19 cellular contexts compared by ENCODE assay signal in genomic region chr5:60516688-60517087, GRCh38.
A peak's percentile ranks its signal among the peaks of the same experiment; 100 is the strongest.
DNase-seq lines count a peak whose midpoint lies in the region; ATAC-seq and TF ChIP-seq lines count a peak whose summit lies in the region.
"Had no signal": no experiment of that assay in that cellular context is flagged by ENCODE, and none has a peak within 500 bp of the region (broad histone marks: within the 10 kb centered on the region; RNA-seq: fewer than 3 reads in every experiment).

No MANE protein-coding gene starts in this region.

- H3K4me1 ChIP-seq in neural progenitor cell (no peaks in the 10 kb centered on the region), tibial artery (peaks cover 0 to 65% (median 37%) of the 10 kb centered on the region in 4 donors)

- H3K27me3 ChIP-seq in neural progenitor cell (no peaks in the 10 kb centered on the region), tibial artery (no peaks in the 10 kb centered on the region)
- H3K27me3 ChIP-seq: BLaER1 had no signal

- DNase-seq in NCI-H82 (lab: John Stamatoyannopoulos, UW) = peak; percentile 15
- no peak for DNase-seq in NCI-H82 treated with DMSO at 0.1 percent for 48 hours (lab: John Stamatoyannopoulos, UW; ENCODE audit: unreplicated experiment)
- peak; percentile 28 for DNase-seq in WTC11 (ENCODE audit: low spot score)
- DNase-seq in neural progenitor cell (ENCODE audit: low spot score) = peak; percentile 30
- DNase-seq in tibial artery = no peak
- DNase-seq in COR-L47 (lab: John Stamatoyannopoulos, UW) = no peak
- DNase-seq: Calu3; CD8-positive, alpha-beta memory T cell; DMS79; GOT3; HCEC 1CT; HFFc6 had no signal

- no peaks in the 10 kb centered on the region for H3K36me3 ChIP-seq in neural progenitor cell
- no peaks in the 10 kb centered on the region for H3K36me3 ChIP-seq in tibial artery

- H3K9ac ChIP-seq in neural progenitor cell = no peak overlapping the region
- H3K9ac ChIP-seq: BLaER1 had no signal

- H3K36me3 Mint-ChIP-seq in WTC11 = no peaks in the 10 kb centered on the region
- no peaks in the 10 kb centered on the region for H3K36me3 Mint-ChIP-seq in neural progenitor cell
- H3K36me3 Mint-ChIP-seq: CD8-positive, alpha-beta memory T cell had no signal

- ATAC-seq in WTC11 (peak; percentile 89), HG02885 (IDR thresholded peaks at IDR 0.05; ENCODE audit: poor library complexity, unreplicated experiment) (no peak), HG03460 (IDR thresholded peaks at IDR 0.05; ENCODE audit: unreplicated experiment) (no peak)
- ATAC-seq: GM12878, K562 had no signal

- H3K4me3 Mint-ChIP-seq in WTC11 = no peak overlapping the region
- H3K4me3 Mint-ChIP-seq in neural progenitor cell = no peak overlapping the region
- H3K4me3 Mint-ChIP-seq: CD8-positive, alpha-beta memory T cell; HFFc6 had no signal

- no peak overlapping the region for H3K27ac ChIP-seq in neural progenitor cell
- H3K27ac ChIP-seq in tibial artery = peak overlapping the region; percentile 73 to 79
- H3K27ac ChIP-seq: 22Rv1, BLaER1, HL-60 had no signal

- no peak overlapping the region for H3K4me2 ChIP-seq in neural progenitor cell
- H3K4me2 ChIP-seq: BLaER1 had no signal

- no peaks in the 10 kb centered on the region for H3K27me3 Mint-ChIP-seq in WTC11 (ENCODE audit: low read depth)
- H3K27me3 Mint-ChIP-seq in neural progenitor cell (ENCODE audit: insufficient read depth, low read depth) = no peaks in the 10 kb centered on the region

- POLR2A ChIA-PET in WTC11 (lab: Charles Lee) = no interaction called here

- H3K4me3 ChIP-seq in neural progenitor cell (no peak overlapping the region), tibial artery (no peak overlapping the region)
- H3K4me3 ChIP-seq: BLaER1, GM12878, K562 had no signal

- H3F3A ChIP-seq in neural progenitor cell (ENCODE audit: low read depth) = no peaks in the 10 kb centered on the region

- TF ChIP-seq CTCF in WTC11 (IDR thresholded peaks at IDR 0.05) (no peak), neural progenitor cell (IDR thresholded peaks at IDR 0.05) (no peak), tibial artery (IDR thresholded peaks at IDR 0.05) (no peak)

- no peaks in the 10 kb centered on the region for H3K9me3 ChIP-seq in neural progenitor cell (ENCODE audit: low read depth)
- H3K9me3 ChIP-seq in tibial artery = no peaks in the 10 kb centered on the region

- no peaks in the 10 kb centered on the region for H3K79me2 ChIP-seq in neural progenitor cell (ENCODE audit: low read depth)

- H3K27ac Mint-ChIP-seq in WTC11 (no peak overlapping the region), neural progenitor cell (no peak overlapping the region)
- H3K27ac Mint-ChIP-seq: HFFc6 had no signal

- H3K4me1 Mint-ChIP-seq in WTC11 (peaks cover 3% of the 10 kb centered on the region; the same call in 1 of the 2 replicates), neural progenitor cell (peaks cover 6% of the 10 kb centered on the region)
- H3K4me1 Mint-ChIP-seq: CD8-positive, alpha-beta memory T cell had no signal

- no peaks in the 10 kb centered on the region for H4K20me1 ChIP-seq in neural progenitor cell (ENCODE audit: low read depth)
- H4K20me1 ChIP-seq: BLaER1 had no signal

- no peak overlapping the region for H2AFZ ChIP-seq in neural progenitor cell (replicated peaks)

- CTCF ChIA-PET in WTC11 (lab: Charles Lee) = interaction anchor here (2.0 kb wide), 1 partner anchor 120 kb away, joined by 5 read pairs; no protein-coding TSS in a partner anchor

- no peaks in the 10 kb centered on the region for H3K9me3 Mint-ChIP-seq in WTC11
- H3K9me3 Mint-ChIP-seq in neural progenitor cell = no peaks in the 10 kb centered on the region
- H3K9me3 Mint-ChIP-seq: HFFc6 had no signal

- intact Hi-C loops in tibial artery (cut with DNase I; ENCODE audit: low total_unique reads) = no loop called here

TF ChIP-seq in WTC11, 78 proteins besides CTCF, POLR2A, EP300 and RAD21:
- no peak for TF ChIP-seq ERG (CRISPR knock-in tag; IDR thresholded peaks at IDR 0.05)
- no peak for TF ChIP-seq ARID4B (CRISPR knock-in tag; IDR thresholded peaks at IDR 0.05; ENCODE audit: borderline replicate concordance)
- no peak for TF ChIP-seq PREB (CRISPR knock-in tag; IDR thresholded peaks at IDR 0.05; ENCODE audit: borderline replicate concordance)
- TF ChIP-seq TP53 (CRISPR knock-in tag; IDR thresholded peaks at IDR 0.05) = no peak
- no peak for TF ChIP-seq GRHL2 (CRISPR knock-in tag; IDR thresholded peaks at IDR 0.05; ENCODE audit: insufficient replicate concordance, severe bottlenecking)

Comparison
In these comparisons a context has a peak if more than half of its experiments do, and no peak if none do; other contexts are left out.
1. DNase-seq: peak in NCI-H82 (single experiment), WTC11 (single experiment) and neural progenitor cell (single experiment); none in NCI-H82 treated with DMSO at 0.1 percent for 48 hours (single experiment), tibial artery (0 of 2) and COR-L47 (single experiment).